ENCODE assay signal across 2 cellular contexts in genomic region chr2:31729065-31729439, GRCh38.
TF ChIP-seq lines count a peak whose summit lies in the region.

No MANE protein-coding gene starts in this region.

TF ChIP-seq in GM23338, 12 proteins besides CTCF, POLR2A, EP300 and RAD21:
- TF ChIP-seq NANOG (IDR thresholded peaks at IDR 0.05; ENCODE audit: borderline replicate concordance) (no peak), REST (IDR thresholded peaks at IDR 0.05; ENCODE audit: unreplicated experiment) (no peak), CREB1 (CRISPR knock-in tag; IDR thresholded peaks at IDR 0.05; ENCODE audit: low read depth) (no peak), JUNB (IDR thresholded peaks at IDR 0.05; ENCODE audit: unreplicated experiment) (no peak), ZNF462 (CRISPR knock-in tag; IDR thresholded peaks at IDR 0.05) (no peak), ZNF331 (CRISPR knock-in tag; IDR thresholded peaks at IDR 0.05; ENCODE audit: low read depth) (no peak), ZNF114 (CRISPR knock-in tag; IDR thresholded peaks at IDR 0.05) (no peak), POLR2AphosphoS5 (IDR thresholded peaks at IDR 0.05; ENCODE audit: low read depth) (no peak), STAT1 (IDR thresholded peaks at IDR 0.05; ENCODE audit: unreplicated experiment) (no peak), ETS1 (IDR thresholded peaks at IDR 0.05) (no peak), EZH2 (IDR thresholded peaks at IDR 0.05; ENCODE audit: low read depth, unreplicated experiment) (no peak), EZH2phosphoT487 (IDR thresholded peaks at IDR 0.05; ENCODE audit: unreplicated experiment) (no peak)

TF ChIP-seq in HepG2, 621 proteins besides CTCF, POLR2A, EP300 and RAD21 (continues in another document):
- TF ChIP-seq NR1H2 (CRISPR knock-in tag; IDR thresholded peaks at IDR 0.05; ENCODE audit: borderline replicate concordance, low read depth) = no peak
- TF ChIP-seq ZNF775 (CRISPR knock-in tag; IDR thresholded peaks at IDR 0.05; ENCODE audit: borderline replicate concordance) = no peak
- TF ChIP-seq GABPA (IDR thresholded peaks at IDR 0.05; ENCODE audit: low read depth, low read length) = no peak
- TF ChIP-seq GABPA (CRISPR knock-in tag; IDR thresholded peaks at IDR 0.05; ENCODE audit: low read depth) = 0 out of 2 replicates have a peak, but pooled peaks have one; percentile 24
- no peak for TF ChIP-seq TIGD3 (CRISPR knock-in tag; IDR thresholded peaks at IDR 0.05; ENCODE audit: borderline replicate concordance)
- no peak for TF ChIP-seq GRHL1 (CRISPR knock-in tag; conservative IDR thresholded peaks at IDR 0.05)
- no peak for TF ChIP-seq ZNF337 (CRISPR knock-in tag; IDR thresholded peaks at IDR 0.05; ENCODE audit: borderline replicate concordance, low read depth)
- no peak for TF ChIP-seq ZBTB44 (CRISPR knock-in tag; IDR thresholded peaks at IDR 0.05)
- no peak for TF ChIP-seq ZNF20 (CRISPR knock-in tag; IDR thresholded peaks at IDR 0.05)
- no peak for TF ChIP-seq TEAD2 (CRISPR knock-in tag; IDR thresholded peaks at IDR 0.05)
- no peak for TF ChIP-seq CREB1 (IDR thresholded peaks at IDR 0.05)
- no peak for TF ChIP-seq CREB1 (CRISPR knock-in tag; IDR thresholded peaks at IDR 0.05)
- TF ChIP-seq SYNCRIP (IDR thresholded peaks at IDR 0.05; ENCODE audit: insufficient read depth, low read depth, low read length) = no peak
- no peak for TF ChIP-seq ZNF75D (CRISPR knock-in tag; IDR thresholded peaks at IDR 0.05; ENCODE audit: borderline replicate concordance)
- TF ChIP-seq ZNF564 (CRISPR knock-in tag; IDR thresholded peaks at IDR 0.05) = no peak
- no peak for TF ChIP-seq ZFP36 (IDR thresholded peaks at IDR 0.05; ENCODE audit: borderline replicate concordance, low read depth, low read length, partially characterized antibody)
- no peak for TF ChIP-seq PREB (CRISPR knock-in tag; IDR thresholded peaks at IDR 0.05)
- TF ChIP-seq ZNF704 (CRISPR knock-in tag; IDR thresholded peaks at IDR 0.05; ENCODE audit: borderline replicate concordance) = no peak
- TF ChIP-seq RBAK (CRISPR knock-in tag; IDR thresholded peaks at IDR 0.05) = no peak
- no peak for TF ChIP-seq ZSCAN30 (CRISPR knock-in tag; IDR thresholded peaks at IDR 0.05)
- no peak for TF ChIP-seq ZKSCAN5 (CRISPR knock-in tag; IDR thresholded peaks at IDR 0.05)
- TF ChIP-seq PHB2 (IDR thresholded peaks at IDR 0.05; ENCODE audit: partially characterized antibody) = no peak
- no peak for TF ChIP-seq SIN3A (IDR thresholded peaks at IDR 0.05; ENCODE audit: borderline replicate concordance, low read depth, low read length)
- peak; percentile 35; the same call in 1 of the 2 replicates for TF ChIP-seq THRA (CRISPR knock-in tag; IDR thresholded peaks at IDR 0.05; ENCODE audit: borderline replicate concordance)
- no peak for TF ChIP-seq DNMT3B (CRISPR knock-in tag; conservative IDR thresholded peaks at IDR 0.05)
- TF ChIP-seq ZBTB40 (IDR thresholded peaks at IDR 0.05) = no peak
- TF ChIP-seq ZBTB40 (CRISPR knock-in tag; IDR thresholded peaks at IDR 0.05) = no peak
- TF ChIP-seq ARID3A (IDR thresholded peaks at IDR 0.05; ENCODE audit: low read depth, low read length) = no peak
- no peak for TF ChIP-seq ZNF740 (CRISPR knock-in tag; IDR thresholded peaks at IDR 0.05)
- TF ChIP-seq KLF15 (CRISPR knock-in tag; IDR thresholded peaks at IDR 0.05; ENCODE audit: borderline replicate concordance) = no peak
- no peak for TF ChIP-seq NCOA2 (CRISPR knock-in tag; IDR thresholded peaks at IDR 0.05)
- TF ChIP-seq LBX2 (CRISPR knock-in tag; IDR thresholded peaks at IDR 0.05; ENCODE audit: borderline replicate concordance) = no peak
